ENCODE assay signal across 21 cellular contexts in genomic region chr5:171269717-171270116, GRCh38. TPM values are rescaled to one million over a fixed set of nuclear protein-coding genes. Genes with fewer than 3 reads are reported as not detected.
DNase-seq lines count a peak whose midpoint lies in the region; ATAC-seq and TF ChIP-seq lines count a peak whose summit lies in the region.
"Had no signal": no experiment of that assay in that cellular context is flagged by ENCODE, and none has a peak within 500 bp of the region (broad histone marks: within the 10 kb centered on the region; RNA-seq: fewer than 3 reads in every experiment).

No MANE protein-coding gene starts in this region.

- no peak overlapping the region for H3K4me3 Mint-ChIP-seq in immature natural killer cell
- H3K4me3 Mint-ChIP-seq: activated CD4-positive, alpha-beta T cell treated with anti-CD3 and anti-CD28 coated beads, Interleukin-2, amount 10 ng/mL, durations not matched to agents 24 days and 14 days; activated T-cell treated with anti-CD3 and anti-CD28 coated beads, Interleukin-2, amount 50 U/mL, for 72 hours; naive B cell; stimulated activated effector memory CD8-positive, alpha-beta T cell treated with anti-CD3 and anti-CD28 coated beads, Interleukin-12 subunit alpha, Interleukin-12 subunit beta, amount 100 ng/mL, for 72 hours; T-helper 1 cell treated with Interleukin-12 subunit alpha and Interleukin-12 subunit beta and Interleukin-4 antibody, amounts not matched to agents 30 μg/mL and 1 μg/mL, for 36 hours had no signal

- DNase-seq in AG10803 (ENCODE audit: low read depth) (peak; percentile 91), amniotic stem cell (lab: John Stamatoyannopoulos, UW) (peak; percentile 18), kidney epithelial cell (ENCODE audit: low read depth) (peak; percentile 48), immature natural killer cell (no peak), cardiac septum (ENCODE audit: low spot score) (no peak), COLO829 (ENCODE audit: low spot score) (no peak)
- DNase-seq: activated CD4-positive, alpha-beta T cell treated with anti-CD3 and anti-CD28 coated beads, Interleukin-2, amount 10 ng/mL, durations not matched to agents 24 days and 14 days; activated T-cell treated with anti-CD3 and anti-CD28 coated beads, Interleukin-2, amount 50 U/mL, for 72 hours; BE2C; heart left ventricle; left colon; naive B cell; NCI-H2029 treated with DMSO at 0.1 percent for 48 hours; stimulated activated CD4-positive, alpha-beta T cell treated with anti-CD3 and anti-CD28 coated beads, Interleukin-4, amount 100 ng/mL, for 1 hour had no signal

- peaks cover 46 to 60% of the 10 kb centered on the region in 2 donors for H3K4me1 Mint-ChIP-seq in immature natural killer cell
- H3K4me1 Mint-ChIP-seq: naive B cell had no signal

- H3K27ac Mint-ChIP-seq in immature natural killer cell: no peak overlapping the region
- H3K27ac Mint-ChIP-seq: activated CD4-positive, alpha-beta T cell treated with anti-CD3 and anti-CD28 coated beads, Interleukin-2, amount 10 ng/mL, durations not matched to agents 24 days and 14 days; activated T-cell treated with anti-CD3 and anti-CD28 coated beads, Interleukin-2, amount 50 U/mL, for 72 hours; naive B cell; stimulated activated effector memory CD8-positive, alpha-beta T cell treated with anti-CD3 and anti-CD28 coated beads, Interleukin-12 subunit alpha, Interleukin-12 subunit beta, amount 100 ng/mL, for 72 hours; T-helper 1 cell treated with Interleukin-12 subunit alpha and Interleukin-12 subunit beta and Interleukin-4 antibody, amounts not matched to agents 30 μg/mL and 1 μg/mL, for 36 hours had no signal

- ATAC-seq in HG03097 (IDR thresholded peaks at IDR 0.05; ENCODE audit: low FRiP score, unreplicated experiment) (peak; percentile 53), HG03457 (IDR thresholded peaks at IDR 0.05; ENCODE audit: unreplicated experiment) (no peak)
- ATAC-seq: activated T-cell treated with anti-CD3 and anti-CD28 coated beads, Interleukin-2, amount 50 U/mL, for 72 hours; heart left ventricle; left colon; stimulated activated effector memory CD8-positive, alpha-beta T cell treated with anti-CD3 and anti-CD28 coated beads, Interleukin-12 subunit alpha, Interleukin-12 subunit beta, amount 100 ng/mL, for 72 hours had no signal

- no peaks in the 10 kb centered on the region for H3K36me3 ChIP-seq in kidney epithelial cell (ENCODE audit: control insufficient read depth, insufficient read depth, low read length)
- H3K36me3 ChIP-seq: ascending aorta, heart left ventricle had no signal

- H3K27me3 ChIP-seq in kidney epithelial cell (ENCODE audit: control insufficient read depth, insufficient read depth, low read length): no peaks in the 10 kb centered on the region
- H3K27me3 ChIP-seq: ascending aorta, BE2C, heart left ventricle had no signal

- no peak overlapping the region for H3K4me3 ChIP-seq in AG10803 (ENCODE audit: low read length)
- no peak overlapping the region for H3K4me3 ChIP-seq in kidney epithelial cell (ENCODE audit: low read depth, low read length)
- H3K4me3 ChIP-seq: ascending aorta, heart left ventricle had no signal

- no peaks in the 10 kb centered on the region for H3K9me3 Mint-ChIP-seq in immature natural killer cell
- H3K9me3 Mint-ChIP-seq: activated CD4-positive, alpha-beta T cell treated with anti-CD3 and anti-CD28 coated beads, Interleukin-2, amount 10 ng/mL, durations not matched to agents 24 days and 14 days; stimulated activated effector memory CD8-positive, alpha-beta T cell treated with anti-CD3 and anti-CD28 coated beads, Interleukin-12 subunit alpha, Interleukin-12 subunit beta, amount 100 ng/mL, for 72 hours; T-helper 1 cell treated with Interleukin-12 subunit alpha and Interleukin-12 subunit beta and Interleukin-4 antibody, amounts not matched to agents 30 μg/mL and 1 μg/mL, for 36 hours had no signal

- peaks cover 0 to 3% (median 0%) of the 10 kb centered on the region in 3 donors for H3K36me3 Mint-ChIP-seq in immature natural killer cell
- H3K36me3 Mint-ChIP-seq: naive B cell; stimulated activated effector memory CD8-positive, alpha-beta T cell treated with anti-CD3 and anti-CD28 coated beads, Interleukin-12 subunit alpha, Interleukin-12 subunit beta, amount 100 ng/mL, for 72 hours had no signal

- peaks cover 0 to 2% (median 0%) of the 10 kb centered on the region in 3 donors for H3K27me3 Mint-ChIP-seq in immature natural killer cell (ENCODE audit: low read depth in 3 of 3)

- intact Hi-C loops in cardiac septum (cut with DNase I): no loop called here

- TF ChIP-seq CTCF in AG10803 (conservative IDR thresholded peaks at IDR 0.05; ENCODE audit: low read length) (no peak), kidney epithelial cell (IDR thresholded peaks at IDR 0.05; ENCODE audit: insufficient read depth, low read length, poor library complexity, severe bottlenecking) (no peak)

RNA-seq across cellular contexts. Expression of gene TLX3, which starts 39.3 kb away (rescaled TPM):
- 0.14 and 0.58 TPM in 2 replicates for total RNA-seq in kidney epithelial cell
- not detected for polyA plus RNA-seq in immature natural killer cell
- total RNA-seq in cardiac septum: not detected
- total RNA-seq: activated CD4-positive, alpha-beta T cell treated with anti-CD3 and anti-CD28 coated beads, Interleukin-2, amount 10 ng/mL, durations not matched to agents 24 days and 14 days; activated T-cell treated with anti-CD3 and anti-CD28 coated beads, Interleukin-2, amount 50 U/mL, for 72 hours; ascending aorta; H1; left colon; ureter had no signal
- polyA plus RNA-seq: H1, heart left ventricle had no signal

Comparison
In these comparisons a context has a peak if more than half of its experiments do, and no peak if none do; other contexts are left out.
1. DNase-seq: peak in AG10803 (single experiment), amniotic stem cell (single experiment) and kidney epithelial cell (single experiment); none in immature natural killer cell (0 of 3), cardiac septum (single experiment) and COLO829 (single experiment).